Comparison of ENCODE assay signal across 17 cellular contexts in the genomic region with DNA sequence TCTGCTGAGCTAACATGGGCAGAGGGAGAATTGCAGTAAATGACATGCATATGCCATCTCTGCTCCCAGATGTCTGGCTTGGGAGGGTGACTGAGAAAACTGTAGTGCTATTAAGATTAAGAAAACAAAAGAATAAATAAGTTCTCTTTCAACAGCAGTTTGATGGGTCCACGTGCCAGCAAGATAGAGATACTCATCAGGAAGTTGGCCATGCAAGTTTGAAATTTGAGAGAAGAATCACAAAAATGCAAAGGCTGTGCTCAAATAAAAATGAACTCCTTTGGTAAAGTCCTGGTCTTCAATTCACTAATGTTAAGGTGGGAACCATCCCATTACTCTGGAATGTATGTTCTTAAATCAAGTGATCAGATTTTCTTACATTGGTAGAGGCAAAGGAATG.
"Had no signal": no experiment of that assay in that cellular context is flagged by ENCODE, and none has a peak within 500 bp of the region (broad histone marks: within the 10 kb centered on the region; RNA-seq: fewer than 3 reads in every experiment).

No MANE protein-coding gene starts in this region.

- H3K4me3 Mint-ChIP-seq: activated CD4-positive, alpha-beta memory T cell treated with anti-CD3 and anti-CD28 coated beads, Interleukin-2, amount 10 ng/mL, durations not matched to agents 7 days and 5 days; activated T-cell treated with anti-CD3 and anti-CD28 coated beads, Interleukin-2, amount 50 U/mL, for 72 hours; neural crest cell; T-helper 1 cell treated with Interleukin-12 subunit alpha and Interleukin-12 subunit beta and Interleukin-4 antibody, amounts not matched to agents 30 μg/mL and 1 μg/mL, for 36 hours had no signal

- H3K4me3 ChIP-seq: gastroesophageal sphincter, lung, ovary, right lobe of liver, spleen had no signal

- ATAC-seq: activated naive CD4-positive, alpha-beta T cell treated with anti-CD3 and anti-CD28 coated beads, Interleukin-2, amount 50 U/mL, for 72 hours; activated T-cell treated with anti-CD3 and anti-CD28 coated beads, Interleukin-2, amount 50 U/mL, for 72 hours; gastroesophageal sphincter; right lobe of liver had no signal

- H3K27ac Mint-ChIP-seq: activated CD4-positive, alpha-beta memory T cell treated with anti-CD3 and anti-CD28 coated beads, Interleukin-2, amount 10 ng/mL, durations not matched to agents 7 days and 5 days; activated naive CD4-positive, alpha-beta T cell treated with anti-CD3 and anti-CD28 coated beads, Interleukin-2, amount 50 U/mL, for 72 hours; activated T-cell treated with anti-CD3 and anti-CD28 coated beads, Interleukin-2, amount 50 U/mL, for 72 hours; T-helper 1 cell treated with Interleukin-12 subunit alpha and Interleukin-12 subunit beta and Interleukin-4 antibody, amounts not matched to agents 30 μg/mL and 1 μg/mL, for 36 hours had no signal

- H3K27me3 Mint-ChIP-seq: activated CD4-positive, alpha-beta memory T cell treated with anti-CD3 and anti-CD28 coated beads, Interleukin-2, amount 10 ng/mL, durations not matched to agents 7 days and 5 days had no signal

- H3K9me3 Mint-ChIP-seq: activated CD4-positive, alpha-beta memory T cell treated with anti-CD3 and anti-CD28 coated beads, Interleukin-2, amount 10 ng/mL, durations not matched to agents 7 days and 5 days; activated naive CD4-positive, alpha-beta T cell treated with anti-CD3 and anti-CD28 coated beads, Interleukin-2, amount 50 U/mL, for 72 hours; activated T-cell treated with anti-CD3 and anti-CD28 coated beads, Interleukin-2, amount 50 U/mL, for 72 hours; neural crest cell; T-helper 1 cell treated with Interleukin-12 subunit alpha and Interleukin-12 subunit beta and Interleukin-4 antibody, amounts not matched to agents 30 μg/mL and 1 μg/mL, for 36 hours had no signal

- DNase-seq: activated CD4-positive, alpha-beta memory T cell treated with anti-CD3 and anti-CD28 coated beads, Interleukin-2, amount 10 ng/mL, durations not matched to agents 7 days and 5 days; activated CD4-positive, alpha-beta T cell treated with anti-CD3 and anti-CD28 coated beads for 4 hours; activated gamma-delta T cell; activated T-cell treated with anti-CD3 and anti-CD28 coated beads, Interleukin-2, amount 50 U/mL, for 72 hours; amniotic stem cell; caudate nucleus; cortex of kidney; islet precursor cell; midbrain; ovary; right lobe of liver; spleen had no signal
